9 cellular contexts compared by ENCODE assay signal in the genomic region with DNA sequence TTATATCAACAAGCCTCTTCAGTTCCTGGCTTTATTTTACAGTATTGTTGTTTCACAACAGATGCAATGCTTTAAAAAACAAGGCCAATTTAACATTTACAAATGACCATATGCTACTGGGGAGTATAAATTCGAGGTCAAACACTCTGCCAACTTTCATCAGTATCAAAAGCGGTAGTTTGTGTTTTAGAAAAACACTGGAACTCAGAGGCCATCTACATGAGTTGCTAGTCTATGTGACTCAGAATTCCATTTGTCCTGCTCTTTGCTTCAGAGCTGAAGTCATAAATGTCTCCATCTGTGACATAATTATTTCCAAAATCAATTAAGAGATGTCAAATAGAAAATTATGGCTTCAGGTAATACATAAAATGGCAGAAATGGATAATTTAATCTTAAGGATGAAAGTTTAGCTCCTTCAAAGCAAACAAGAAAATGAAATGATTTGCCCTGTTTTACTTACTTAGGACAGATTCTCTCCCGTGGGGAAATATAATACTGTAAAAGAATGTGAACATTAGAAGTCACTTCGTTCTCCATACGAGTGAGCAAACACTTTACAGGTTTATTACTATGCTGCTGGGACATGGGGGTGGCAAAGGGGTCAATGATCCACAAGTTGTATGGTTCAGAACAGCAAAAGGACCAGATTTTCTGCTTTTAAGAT. TPM values are rescaled to one million over a fixed set of nuclear protein-coding genes. Genes with fewer than 3 reads are reported as not detected.
DNase-seq lines count a peak whose midpoint lies in the region; ATAC-seq and TF ChIP-seq lines count a peak whose summit lies in the region.
"Had no signal": no experiment of that assay in that cellular context is flagged by ENCODE, and none has a peak within 500 bp of the region (broad histone marks: within the 10 kb centered on the region; RNA-seq: fewer than 3 reads in every experiment).

No MANE protein-coding gene starts in this region.

- DNase-seq in DMS 273 treated with DMSO at 0.1 percent for 48 hours (lab: John Stamatoyannopoulos, UW) (peak; percentile 13), NAMALWA (ENCODE audit: low spot score) (peak; percentile 39), choroid plexus epithelial cell (ENCODE audit: low read depth) (peak; percentile 25), NOMO-1 (lab: John Stamatoyannopoulos, UW; ENCODE audit: unreplicated experiment in 2 of 2) (no peak), D341Med (ENCODE audit: low spot score) (no peak)

- no peaks in the 10 kb centered on the region for H3K27me3 ChIP-seq in neural cell (ENCODE audit: insufficient read depth, low read depth, low read length)

- TF ChIP-seq CTCF in choroid plexus epithelial cell (conservative IDR thresholded peaks at IDR 0.05; ENCODE audit: low read depth, low read length) = no peak
- TF ChIP-seq CTCF in neural cell (IDR thresholded peaks at IDR 0.05; ENCODE audit: poor library complexity, severe bottlenecking) = no peak

- H3K27ac ChIP-seq in neural cell (ENCODE audit: low read length) = peak overlapping the region; percentile 94

- TF ChIP-seq EP300 in neural cell (conservative IDR thresholded peaks at IDR 0.05; ENCODE audit: poor library complexity, severe bottlenecking) = no peak

- no peak overlapping the region for H2AFZ ChIP-seq in neural cell (ENCODE audit: low read depth, low read length)

- H3K4me2 ChIP-seq in neural cell (ENCODE audit: low read length) = peak overlapping the region; percentile 87

- H3K4me3 ChIP-seq in choroid plexus epithelial cell (ENCODE audit: low read depth, low read length) = peak overlapping the region; percentile 28
- H3K4me3 ChIP-seq in neural cell (ENCODE audit: low read length) = peak overlapping the region; percentile 98

- no peaks in the 10 kb centered on the region for H3K9me3 ChIP-seq in neural cell (ENCODE audit: low read length)

- no peaks in the 10 kb centered on the region for H3K9me2 ChIP-seq in neural cell (ENCODE audit: insufficient read depth, low read length)

- peaks cover 81% of the 10 kb centered on the region for H3K79me2 ChIP-seq in neural cell (replicated peaks; ENCODE audit: insufficient read depth, low read length)

- peak; percentile 8 for TF ChIP-seq RAD21 in neural cell (conservative IDR thresholded peaks at IDR 0.05)

- H3K9ac ChIP-seq in neural cell (ENCODE audit: low read length) = peak overlapping the region; percentile 98

- H3F3A ChIP-seq in neural cell (ENCODE audit: insufficient read depth, low read length, poor library complexity, severe bottlenecking) = peaks cover 4% of the 10 kb centered on the region

- no peaks in the 10 kb centered on the region for H3K36me3 ChIP-seq in neural cell (ENCODE audit: insufficient read depth, low read length)

- H4K20me1 ChIP-seq in neural cell (ENCODE audit: insufficient read depth) = peaks cover 34% of the 10 kb centered on the region

- ATAC-seq in GM18502 (IDR thresholded peaks at IDR 0.05; ENCODE audit: poor library complexity, unreplicated experiment) = no peak
- ATAC-seq in GM18873 (IDR thresholded peaks at IDR 0.05; ENCODE audit: low FRiP score, unreplicated experiment) = no peak
- ATAC-seq: left lobe of liver had no signal

TF ChIP-seq in neural cell, 6 proteins besides CTCF, POLR2A, EP300 and RAD21:
- TF ChIP-seq EZH2 (IDR thresholded peaks at IDR 0.05; ENCODE audit: borderline replicate concordance, insufficient read depth, low read length, poor library complexity, severe bottlenecking) = no peak
- TF ChIP-seq TAF1 (IDR thresholded peaks at IDR 0.05; ENCODE audit: low read depth) = no peak
- TF ChIP-seq MXI1 (conservative IDR thresholded peaks at IDR 0.05; ENCODE audit: poor library complexity, severe bottlenecking) = no peak

RNA-seq across cellular contexts. Expression of a gene that starts 3.7 kb away (rescaled TPM):
- polyA plus RNA-seq in neural cell = 55.7 and 58.6 TPM in 2 replicates
- 195 and 202 TPM in 2 replicates for polyA minus RNA-seq in neural cell

Comparison
In these comparisons a context has a peak if more than half of its experiments do, and no peak if none do; other contexts are left out.
1. DNase-seq: peak in DMS 273 treated with DMSO at 0.1 percent for 48 hours (single experiment), NAMALWA (single experiment) and choroid plexus epithelial cell (single experiment); none in NOMO-1 (0 of 2) and D341Med (single experiment).